ENCODE assay signal across 28 cellular contexts in genomic region chr11:4851033-4851432, GRCh38. TPM values are rescaled to one million over a fixed set of nuclear protein-coding genes. Genes with fewer than 3 reads are reported as not detected.
DNase-seq lines count a peak whose midpoint lies in the region; ATAC-seq and TF ChIP-seq lines count a peak whose summit lies in the region.
"Had no signal": no experiment of that assay in that cellular context is flagged by ENCODE, and none has a peak within 500 bp of the region (broad histone marks: within the 10 kb centered on the region; RNA-seq: fewer than 3 reads in every experiment).

No MANE protein-coding gene starts in this region.

- DNase-seq in cardiac muscle cell (ENCODE audit: low read depth in 1 of 2, low spot score in 1 of 2) (peak; percentile 25 to 79), right atrium auricular region (ENCODE audit: low spot score) (no peak), brain microvascular endothelial cell (peak; percentile 81), left ventricle myocardium superior (no peak), GF-D8 (lab: John Stamatoyannopoulos, UW) (no peak), KBM-7 (no peak)
- DNase-seq in activated CD4-positive, alpha-beta T cell treated with anti-CD3 and anti-CD28 coated beads, Interleukin-2, amount 50 U/mL, for 1 hour: no peak
- DNase-seq in activated CD4-positive, alpha-beta T cell treated with anti-CD3 and anti-CD28 coated beads for 48 hours: no peak
- DNase-seq: ACHN; activated CD4-positive, alpha-beta T cell treated with anti-CD3 and anti-CD28 coated beads for 1 hour; activated effector memory CD4-positive, alpha-beta T cell treated with anti-CD3 and anti-CD28 coated beads, Interleukin-2, amount 50 U/mL, for 16 hours; C1 segment of cervical spinal cord; naive thymus-derived CD4-positive, alpha-beta T cell; NCI-H1105 treated with DMSO at 0.1 percent for 48 hours; NCI-H2029 treated with DMSO at 0.1 percent for 48 hours; NCI-H446; stimulated activated CD4-positive, alpha-beta T cell treated with anti-CD3 and anti-CD28 coated beads, Interleukin-2, amount 100 ng/mL, for 48 hours; T-helper 1 cell had no signal

- no peak for TF ChIP-seq CTCF in cardiac muscle cell (IDR thresholded peaks at IDR 0.05; ENCODE audit: low read depth, low read length)
- TF ChIP-seq CTCF in right atrium auricular region (IDR thresholded peaks at IDR 0.05): no peak
- no peak for TF ChIP-seq CTCF in brain microvascular endothelial cell (IDR thresholded peaks at IDR 0.05; ENCODE audit: low read depth, low read length, missing control alignments)

- no peak overlapping the region for H3K27ac ChIP-seq in cardiac muscle cell
- H3K27ac ChIP-seq in right atrium auricular region: peak overlapping the region in 1 of 2 donors; percentile 19
- H3K27ac ChIP-seq in brain microvascular endothelial cell: no peak overlapping the region
- H3K27ac ChIP-seq: coronary artery, esophagus muscularis mucosa, HL-60, suprapubic skin had no signal

- intact Hi-C loops in left ventricle myocardium superior (cut with micrococcal nuclease): no loop called here

- ATAC-seq in left ventricle myocardium superior: peak; percentile 94
- ATAC-seq: HepG2; naive thymus-derived CD4-positive, alpha-beta T cell; stimulated activated memory B cell treated with anti-CD40 and anti-IgM and Interleukin-4, amounts not matched to agents 10 μg/mL and 1 μg/mL and 100 μg/mL, for 72 hours had no signal

- in situ Hi-C loops in brain microvascular endothelial cell (cut with HindIII; ENCODE audit: low pct_ligation_motif_present, low sequenced_read_pairs) (no loop called here), KBM-7 (cut with MboI; ENCODE audit: low pct_unique_long_range_greater_than_20kb, low sequenced_read_pairs) (no loop called here)

- H3K4me1 ChIP-seq in cardiac muscle cell (ENCODE audit: low read depth) (no peaks in the 10 kb centered on the region), right atrium auricular region (no peaks in the 10 kb centered on the region)
- H3K4me1 ChIP-seq: suprapubic skin had no signal

- H3K9me3 ChIP-seq in cardiac muscle cell (ENCODE audit: low read depth) (no peaks in the 10 kb centered on the region), right atrium auricular region (no peaks in the 10 kb centered on the region)
- H3K9me3 ChIP-seq: esophagus muscularis mucosa, suprapubic skin had no signal

- H3K27me3 ChIP-seq in cardiac muscle cell (no peaks in the 10 kb centered on the region), right atrium auricular region (no peaks in the 10 kb centered on the region), brain microvascular endothelial cell (replicated peaks) (no peaks in the 10 kb centered on the region)
- H3K27me3 ChIP-seq: esophagus muscularis mucosa, suprapubic skin had no signal

- H3K4me3 ChIP-seq in cardiac muscle cell (no peak overlapping the region), right atrium auricular region (no peak overlapping the region), brain microvascular endothelial cell (ENCODE audit: low read depth, low read length) (no peak overlapping the region)
- H3K4me3 ChIP-seq: coronary artery, esophagus muscularis mucosa, suprapubic skin had no signal

- H3K36me3 ChIP-seq in cardiac muscle cell (no peaks in the 10 kb centered on the region), right atrium auricular region (no peaks in the 10 kb centered on the region), brain microvascular endothelial cell (replicated peaks) (no peaks in the 10 kb centered on the region)
- H3K36me3 ChIP-seq: esophagus muscularis mucosa, suprapubic skin had no signal

RNA-seq across cellular contexts. Expression of gene OR51S1, which starts 2.0 kb away (rescaled TPM):
- total RNA-seq in cardiac muscle cell (not detected in 2 replicates), right atrium auricular region (not detected), left ventricle myocardium superior (not detected)
- polyA plus RNA-seq in cardiac muscle cell: not detected in 2 replicates
- total RNA-seq: esophagus muscularis mucosa; HepG2; mesenteric fat pad; naive thymus-derived CD4-positive, alpha-beta T cell; omental fat pad; SK-MEL-5; suprapubic skin; urinary bladder had no signal
- polyA plus RNA-seq: HepG2; naive thymus-derived CD4-positive, alpha-beta T cell; urinary bladder had no signal

RNA-seq across cellular contexts. Expression of gene OR51F2, which starts 29.9 kb away (rescaled TPM):
- total RNA-seq in cardiac muscle cell (not detected in 2 replicates), right atrium auricular region (not detected), left ventricle myocardium superior (not detected)
- polyA plus RNA-seq in cardiac muscle cell: not detected in 2 replicates
- total RNA-seq: esophagus muscularis mucosa; HepG2; mesenteric fat pad; naive thymus-derived CD4-positive, alpha-beta T cell; omental fat pad; SK-MEL-5; suprapubic skin; urinary bladder had no signal
- polyA plus RNA-seq: HepG2; naive thymus-derived CD4-positive, alpha-beta T cell; urinary bladder had no signal

RNA-seq across cellular contexts. Expression of gene OR51T1, which starts 30.7 kb away (rescaled TPM):
- total RNA-seq in cardiac muscle cell: not detected in 2 replicates
- polyA plus RNA-seq in cardiac muscle cell: not detected in 2 replicates
- total RNA-seq in right atrium auricular region: not detected
- not detected for total RNA-seq in left ventricle myocardium superior
- total RNA-seq: esophagus muscularis mucosa; HepG2; mesenteric fat pad; naive thymus-derived CD4-positive, alpha-beta T cell; omental fat pad; SK-MEL-5; suprapubic skin; urinary bladder had no signal
- polyA plus RNA-seq: HepG2; naive thymus-derived CD4-positive, alpha-beta T cell; urinary bladder had no signal

RNA-seq across cellular contexts. Expression of gene OR52R1, which starts 46.9 kb away (rescaled TPM):
- total RNA-seq in cardiac muscle cell (not detected in 2 replicates), right atrium auricular region (not detected), left ventricle myocardium superior (not detected)
- not detected in 2 replicates for polyA plus RNA-seq in cardiac muscle cell
- total RNA-seq: esophagus muscularis mucosa; HepG2; mesenteric fat pad; naive thymus-derived CD4-positive, alpha-beta T cell; omental fat pad; SK-MEL-5; suprapubic skin; urinary bladder had no signal
- polyA plus RNA-seq: HepG2; naive thymus-derived CD4-positive, alpha-beta T cell; urinary bladder had no signal

RNA-seq across cellular contexts. Expression of gene OR51A7, which starts 52.5 kb away (rescaled TPM):
- total RNA-seq in cardiac muscle cell (not detected in 2 replicates), right atrium auricular region (not detected), left ventricle myocardium superior (not detected)
- not detected in 2 replicates for polyA plus RNA-seq in cardiac muscle cell
- total RNA-seq: esophagus muscularis mucosa; HepG2; mesenteric fat pad; naive thymus-derived CD4-positive, alpha-beta T cell; omental fat pad; SK-MEL-5; suprapubic skin; urinary bladder had no signal
- polyA plus RNA-seq: HepG2; naive thymus-derived CD4-positive, alpha-beta T cell; urinary bladder had no signal

Comparison
In these comparisons a context has a peak if more than half of its experiments do, and no peak if none do; other contexts are left out.
1. DNase-seq: peak in cardiac muscle cell (2 of 2) and brain microvascular endothelial cell (single experiment); none in right atrium auricular region (single experiment), left ventricle myocardium superior (single experiment), GF-D8 (single experiment), activated CD4-positive, alpha-beta T cell treated with anti-CD3 and anti-CD28 coated beads, Interleukin-2, amount 50 U/mL, for 1 hour (single experiment), KBM-7 (single experiment) and activated CD4-positive, alpha-beta T cell treated with anti-CD3 and anti-CD28 coated beads for 48 hours (single experiment).